Comparison of ENCODE assay signal across 8 cellular contexts in genomic region chr14:21068521-21069387, GRCh38. TPM values are rescaled to one million over a fixed set of nuclear protein-coding genes. Genes with fewer than 3 reads are reported as not detected.
DNase-seq lines count a peak whose midpoint lies in the region; ATAC-seq, FAIRE-seq and TF ChIP-seq lines count a peak whose summit lies in the region.

No MANE protein-coding gene starts in this region.

- WGBS in urinary bladder: 4% methylated on average over 45 of the region's 45 CpGs

- no peak for FAIRE-seq in frontal cortex (lab: Jason Lieb, UNC)

- H3K27me3 ChIP-seq in CD4-positive, alpha-beta T cell (ENCODE audit: control insufficient read depth, insufficient read depth, low read length): peaks cover 65% of the 10 kb centered on the region
- H3K27me3 ChIP-seq in HUES48 (ENCODE audit: control insufficient read depth, insufficient read depth, low read length): peaks cover 20% of the 10 kb centered on the region

- CTCF ChIA-PET in CD4-positive, alpha-beta T cell (lab: Charles Lee): interaction anchor here (0.7 to 3.5 kb wide), 15 partner anchors 15 to 67 kb away, joined by 3 to 66 read pairs (median 4); partner anchors contain the start of gene TMEM253
- CTCF ChIA-PET in activated naive CD4-positive, alpha-beta T cell treated with anti-CD3 and anti-CD28 coated beads for 36 hours (lab: Charles Lee): interaction anchor here (0.5 to 4.5 kb wide), 20 partner anchors 9 to 346 kb away, joined by 3 to 76 read pairs (median 5); no protein-coding TSS in a partner anchor

- H3K27me3 Mint-ChIP-seq in CD4-positive, alpha-beta T cell: peaks cover 89% of the 10 kb centered on the region
- H3K27me3 Mint-ChIP-seq in activated naive CD4-positive, alpha-beta T cell treated with anti-CD3 and anti-CD28 coated beads for 36 hours (ENCODE audit: low read depth): peaks cover 67% of the 10 kb centered on the region
- H3K27me3 Mint-ChIP-seq in nephron (ENCODE audit: low read depth): peaks cover 5% of the 10 kb centered on the region

- no peak overlapping the region for H3K27ac ChIP-seq in CD4-positive, alpha-beta T cell (ENCODE audit: low read depth, low read length)
- H3K27ac ChIP-seq in HUES48 (ENCODE audit: low read depth, low read length) (peak overlapping the region; percentile 97), urinary bladder (ENCODE audit: low read depth) (no peak overlapping the region)

- no peaks in the 10 kb centered on the region for H3K9me3 ChIP-seq in CD4-positive, alpha-beta T cell (ENCODE audit: control insufficient read depth, low read length)
- no peaks in the 10 kb centered on the region for H3K9me3 ChIP-seq in HUES48 (ENCODE audit: control insufficient read depth, insufficient read depth, low read length)

- TF ChIP-seq CTCF in CD4-positive, alpha-beta T cell (IDR thresholded peaks at IDR 0.05): peak; percentile 47
- TF ChIP-seq CTCF in nephron (IDR thresholded peaks at IDR 0.05; ENCODE audit: unreplicated experiment in 3 of 3): peak; percentile 48 to 67 (median 60)

- peak; percentile 58 for ATAC-seq in CD4-positive, alpha-beta T cell (ENCODE audit: poor library complexity)

- H3K4me3 ChIP-seq in HUES48 (ENCODE audit: low read depth, low read length): peak overlapping the region; percentile 91
- H3K4me3 ChIP-seq in urinary bladder (ENCODE audit: low read depth, low read length): peak overlapping the region; percentile 62

- H3K9me3 Mint-ChIP-seq in CD4-positive, alpha-beta T cell: no peaks in the 10 kb centered on the region
- H3K9me3 Mint-ChIP-seq in activated naive CD4-positive, alpha-beta T cell treated with anti-CD3 and anti-CD28 coated beads for 36 hours: no peaks in the 10 kb centered on the region
- H3K9me3 Mint-ChIP-seq in nephron: no peaks in the 10 kb centered on the region

- POLR2A ChIA-PET in CD4-positive, alpha-beta T cell (lab: Charles Lee): interaction anchor here (1.5 to 3.6 kb wide), 4 partner anchors 19 to 54 kb away, joined by 5 to 37 read pairs (median 6); no protein-coding TSS in a partner anchor

- H3K36me3 Mint-ChIP-seq in CD4-positive, alpha-beta T cell (ENCODE audit: low read depth): no peaks in the 10 kb centered on the region
- H3K36me3 Mint-ChIP-seq in activated naive CD4-positive, alpha-beta T cell treated with anti-CD3 and anti-CD28 coated beads for 36 hours (ENCODE audit: low read depth): no peaks in the 10 kb centered on the region
- peaks cover 15% of the 10 kb centered on the region for H3K36me3 Mint-ChIP-seq in nephron (ENCODE audit: low read depth)

- no peak overlapping the region for H3K27ac Mint-ChIP-seq in CD4-positive, alpha-beta T cell
- no peak overlapping the region for H3K27ac Mint-ChIP-seq in activated naive CD4-positive, alpha-beta T cell treated with anti-CD3 and anti-CD28 coated beads for 36 hours
- H3K27ac Mint-ChIP-seq in nephron: peak overlapping the region; percentile 98 to 100 (median 99)

- H3K4me1 ChIP-seq in HUES48 (ENCODE audit: control insufficient read depth, insufficient read depth, low read length): peaks cover 14% of the 10 kb centered on the region
- no peaks in the 10 kb centered on the region for H3K4me1 ChIP-seq in urinary bladder (ENCODE audit: insufficient read depth)

- H3K36me3 ChIP-seq in HUES48 (ENCODE audit: control insufficient read depth, insufficient read depth, low read length) (peaks cover 12% of the 10 kb centered on the region), urinary bladder (ENCODE audit: insufficient read depth) (no peaks in the 10 kb centered on the region)

- H3K4me3 Mint-ChIP-seq in CD4-positive, alpha-beta T cell: peak overlapping the region; percentile 80
- H3K4me3 Mint-ChIP-seq in activated naive CD4-positive, alpha-beta T cell treated with anti-CD3 and anti-CD28 coated beads for 36 hours: peak overlapping the region; percentile 56
- peak overlapping the region; percentile 89 to 92 (median 91) for H3K4me3 Mint-ChIP-seq in nephron

- intact Hi-C loops in CD4-positive, alpha-beta T cell (cut with DNase I, micrococcal nuclease): loop anchor here (1.0 kb wide), 2 partner anchors 24 to 36 kb away; no protein-coding TSS in a partner anchor
- intact Hi-C loops in activated naive CD4-positive, alpha-beta T cell treated with anti-CD3 and anti-CD28 coated beads for 36 hours (cut with micrococcal nuclease): loop anchor here (1.0 to 10.0 kb wide), 4 partner anchors 24 to 486 kb away; no protein-coding TSS in a partner anchor

- 0 out of 2 replicates have a peak overlapping the region, but pooled peaks have one; percentile 50 for H3K9ac ChIP-seq in HUES48 (ENCODE audit: low read depth, low read length)

- H3K4me1 Mint-ChIP-seq in CD4-positive, alpha-beta T cell (ENCODE audit: low read depth): peaks cover 37% of the 10 kb centered on the region
- peaks cover 29% of the 10 kb centered on the region for H3K4me1 Mint-ChIP-seq in activated naive CD4-positive, alpha-beta T cell treated with anti-CD3 and anti-CD28 coated beads for 36 hours (ENCODE audit: low read depth)
- H3K4me1 Mint-ChIP-seq in nephron: peaks cover 31% of the 10 kb centered on the region

- peak in 6 of 10 experiments; percentile 25 to 51 (median 38) for DNase-seq in CD4-positive, alpha-beta T cell
- DNase-seq in NOMO-1 treated with dmso at 0.1 percent for 144 hours (lab: John Stamatoyannopoulos, UW; ENCODE audit: unreplicated experiment) (peak; percentile 49), frontal cortex (ENCODE audit: low spot score in 2 of 2) (peak; percentile 20 to 64), OCI-M2 (lab: John Stamatoyannopoulos, UW; ENCODE audit: unreplicated experiment) (no peak)
- DNase-seq in activated naive CD4-positive, alpha-beta T cell treated with anti-CD3 and anti-CD28 coated beads for 36 hours: peak; percentile 65

RNA-seq across cellular contexts. Expression of gene ARHGEF40, which starts 1.4 kb away (rescaled TPM):
- total RNA-seq in CD4-positive, alpha-beta T cell: 1 to 10 TPM; 1.2 to 1.3 TPM
- total RNA-seq in activated naive CD4-positive, alpha-beta T cell treated with anti-CD3 and anti-CD28 coated beads for 36 hours: not detected
- total RNA-seq in frontal cortex (11.4 TPM), urinary bladder (43.9 TPM)
- 27.9 TPM for polyA plus RNA-seq in urinary bladder

RNA-seq across cellular contexts. Expression of gene RNASE8, which starts 11.1 kb away (rescaled TPM):
- not detected for total RNA-seq in CD4-positive, alpha-beta T cell
- not detected for total RNA-seq in activated naive CD4-positive, alpha-beta T cell treated with anti-CD3 and anti-CD28 coated beads for 36 hours
- total RNA-seq in frontal cortex: not detected
- total RNA-seq in urinary bladder: not detected
- not detected for polyA plus RNA-seq in urinary bladder

RNA-seq across cellular contexts. Expression of gene RNASE7, which starts 26.6 kb away (rescaled TPM):
- not detected for total RNA-seq in CD4-positive, alpha-beta T cell
- not detected for total RNA-seq in activated naive CD4-positive, alpha-beta T cell treated with anti-CD3 and anti-CD28 coated beads for 36 hours
- total RNA-seq in frontal cortex (not detected), urinary bladder (not detected)
- 0.06 TPM for polyA plus RNA-seq in urinary bladder

RNA-seq across cellular contexts. Expression of gene ZNF219, which starts 29.7 kb away (rescaled TPM):
- 10 to 100 TPM; 15.2 to 15.5 TPM for total RNA-seq in CD4-positive, alpha-beta T cell
- total RNA-seq in activated naive CD4-positive, alpha-beta T cell treated with anti-CD3 and anti-CD28 coated beads for 36 hours: 1 to 10 TPM; 8.3 to 9.2 TPM
- total RNA-seq in frontal cortex (6.9 TPM), urinary bladder (9.8 TPM)
- polyA plus RNA-seq in urinary bladder: 67.1 TPM

RNA-seq across cellular contexts. Expression of gene TMEM253, which starts 32.1 kb away (rescaled TPM):
- not detected for total RNA-seq in CD4-positive, alpha-beta T cell
- not detected for total RNA-seq in activated naive CD4-positive, alpha-beta T cell treated with anti-CD3 and anti-CD28 coated beads for 36 hours
- not detected for total RNA-seq in frontal cortex
- 0.37 TPM for total RNA-seq in urinary bladder
- polyA plus RNA-seq in urinary bladder: 0.42 TPM

Comparison
In these comparisons a context has a peak if more than half of its experiments do, and no peak if none do; other contexts are left out.
1. H3K27ac Mint-ChIP-seq: peak in nephron (3 of 3); none in CD4-positive, alpha-beta T cell (single experiment) and activated naive CD4-positive, alpha-beta T cell treated with anti-CD3 and anti-CD28 coated beads for 36 hours (single experiment).
2. Peak in every context shown above with its lines, with median percentiles within 50 percentile points of each other: H3K4me3 Mint-ChIP-seq.